In the genomic region with DNA sequence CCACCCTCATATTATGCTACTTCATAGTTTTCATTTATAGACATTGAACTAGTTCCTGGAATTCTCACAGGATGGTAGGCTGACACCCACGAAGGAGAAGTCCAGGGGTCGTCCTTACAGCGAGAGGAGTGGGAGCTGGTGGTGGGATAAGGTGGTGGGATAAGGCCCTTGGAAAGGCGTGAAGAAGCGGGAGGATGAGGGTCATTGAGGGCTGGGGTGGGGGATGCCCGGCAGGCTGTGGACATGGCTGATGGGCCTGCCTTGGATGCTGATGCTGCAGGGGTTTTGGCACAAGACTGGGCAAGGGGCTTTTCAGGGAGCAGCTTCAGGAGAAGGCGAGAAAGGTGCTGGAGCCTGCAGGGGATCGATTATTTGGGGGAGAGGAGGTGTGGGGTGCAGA, we compare ENCODE assay signal across 22 cellular contexts. TPM values are rescaled to one million over a fixed set of nuclear protein-coding genes. Genes with fewer than 3 reads are reported as not detected.
DNase-seq lines count a peak whose midpoint lies in the region; ATAC-seq, FAIRE-seq and TF ChIP-seq lines count a peak whose summit lies in the region.
"Had no signal": no experiment of that assay in that cellular context is flagged by ENCODE, and none has a peak within 500 bp of the region (broad histone marks: within the 10 kb centered on the region; RNA-seq: fewer than 3 reads in every experiment).

No MANE protein-coding gene starts in this region.

- no peak overlapping the region for H4K8ac ChIP-seq in neuronal stem cell (ENCODE audit: low read depth, low read length)

- no peak overlapping the region for H3K9ac ChIP-seq in astrocyte (ENCODE audit: low read length)
- H3K9ac ChIP-seq in neuronal stem cell (ENCODE audit: low read depth, low read length, poor library complexity), result no peak overlapping the region

- no peak for DNase-seq in astrocyte (ENCODE audit: low read depth)
- DNase-seq in endothelial cell (ENCODE audit: low spot score), result no peak
- DNase-seq in neuronal stem cell (ENCODE audit: low spot score), result no peak
- DNase-seq in spleen, result peak; percentile 44
- DNase-seq in thyroid gland, result no peak
- no peak for DNase-seq in C1 segment of cervical spinal cord (lab: John Stamatoyannopoulos, UW)
- DNase-seq: ACHN; BE2C; Caco-2; CD4-positive, alpha-beta T cell; HCEC 1CT; HFFc6 had no signal

- peaks cover 10% of the 10 kb centered on the region for H3K79me1 ChIP-seq in neuronal stem cell (ENCODE audit: low read depth, low read length)

- H3K4me1 ChIP-seq in astrocyte (ENCODE audit: insufficient read depth, low read length) (no peaks in the 10 kb centered on the region), neuronal stem cell (ENCODE audit: control insufficient read depth in 2 of 2, insufficient read depth in 1 of 2, low read depth in 1 of 2, low read length in 2 of 2) (peaks cover 0 to 7% of the 10 kb centered on the region in 2 donors), spleen (peaks cover 0 to 30% (median 9%) of the 10 kb centered on the region in 6 donors), thyroid gland (peaks cover 0 to 13% of the 10 kb centered on the region in 2 donors)
- H3K4me1 ChIP-seq: BE2C had no signal

- no peak overlapping the region for H3K4ac ChIP-seq in neuronal stem cell (ENCODE audit: low read length)

- peaks cover 14% of the 10 kb centered on the region for H3K36me3 Mint-ChIP-seq in astrocyte (ENCODE audit: low read depth, unreplicated experiment)
- peaks cover 8% of the 10 kb centered on the region for H3K36me3 Mint-ChIP-seq in endothelial cell (ENCODE audit: low read depth, unreplicated experiment)

- TF ChIP-seq CTCF in astrocyte (IDR thresholded peaks at IDR 0.05; ENCODE audit: insufficient read depth, low read depth, low read length) (no peak), endothelial cell (IDR thresholded peaks at IDR 0.05; ENCODE audit: unreplicated experiment) (no peak), spleen (IDR thresholded peaks at IDR 0.05 in 8 of 11, conservative IDR thresholded peaks at IDR 0.05 in 3 of 11) (no peak), thyroid gland (IDR thresholded peaks at IDR 0.05) (no peak)

- no peak overlapping the region for H2BK12ac ChIP-seq in neuronal stem cell (ENCODE audit: low read length)

- H3K27ac ChIP-seq in astrocyte (ENCODE audit: low read depth, low read length) (no peak overlapping the region), neuronal stem cell (replicated peaks; ENCODE audit: low read length) (no peak overlapping the region), spleen (no peak overlapping the region), thyroid gland (no peak overlapping the region)
- H3K27ac ChIP-seq: C4-2B had no signal

- H3K36me3 ChIP-seq in astrocyte (ENCODE audit: insufficient read depth, low read length) (no peaks in the 10 kb centered on the region), neuronal stem cell (replicated peaks in 1 of 2; ENCODE audit: control insufficient read depth in 2 of 2, insufficient read depth in 2 of 2, low read length in 2 of 2) (peaks cover 5 to 9% of the 10 kb centered on the region in 2 donors), spleen (no peaks in the 10 kb centered on the region), thyroid gland (no peaks in the 10 kb centered on the region)

- H2BK120ac ChIP-seq in neuronal stem cell (ENCODE audit: low read depth, low read length), result no peak overlapping the region

- H3K4me3 ChIP-seq in astrocyte (ENCODE audit: insufficient read depth, low read depth, low read length), result no peak overlapping the region
- no peak overlapping the region for H3K4me3 ChIP-seq in neuronal stem cell (ENCODE audit: low read length in 2 of 2)
- H3K4me3 ChIP-seq in spleen, result no peak overlapping the region
- H3K4me3 ChIP-seq in thyroid gland (replicated peaks in 1 of 3), result no peak overlapping the region
- H3K4me3 ChIP-seq: GM23338 had no signal

- no peak overlapping the region for H2AFZ ChIP-seq in astrocyte (ENCODE audit: low read depth, low read length)
- no peak overlapping the region for H2AFZ ChIP-seq in neuronal stem cell (ENCODE audit: low read length)
- H2AFZ ChIP-seq: GM23338 had no signal

- TF ChIP-seq POLR2A in spleen (IDR thresholded peaks at IDR 0.05) (no peak), thyroid gland (IDR thresholded peaks at IDR 0.05) (no peak)

- H3K4me1 Mint-ChIP-seq in astrocyte (ENCODE audit: low read depth, unreplicated experiment), result peaks cover 19% of the 10 kb centered on the region
- H3K4me1 Mint-ChIP-seq in endothelial cell (ENCODE audit: unreplicated experiment), result peaks cover 58% of the 10 kb centered on the region
- H3K4me1 Mint-ChIP-seq: IgD-negative memory B cell had no signal

- H2AK5ac ChIP-seq in neuronal stem cell (ENCODE audit: low read depth, low read length), result no peak overlapping the region

- H3K27me3 ChIP-seq in astrocyte (ENCODE audit: insufficient read depth, low read length) (peaks cover 2% of the 10 kb centered on the region), neuronal stem cell (ENCODE audit: control insufficient read depth in 3 of 3, insufficient read depth in 3 of 3, low read depth in 1 of 3, low read length in 3 of 3) (no peaks in the 10 kb centered on the region), spleen (replicated peaks in 1 of 7) (peaks cover 0 to 32% (median 0%) of the 10 kb centered on the region in 7 donors), thyroid gland (no peaks in the 10 kb centered on the region)
- H3K27me3 ChIP-seq: BE2C had no signal

- H3K23ac ChIP-seq in neuronal stem cell (ENCODE audit: low read depth, low read length, poor library complexity), result no peak overlapping the region

- no peak overlapping the region for H3K4me2 ChIP-seq in astrocyte (ENCODE audit: low read length)
- H3K4me2 ChIP-seq in neuronal stem cell (ENCODE audit: insufficient read depth, low read length, poor library complexity, severe bottlenecking), result no peak overlapping the region
- H3K4me2 ChIP-seq: GM23338 had no signal

- H3K9me3 ChIP-seq in astrocyte (ENCODE audit: insufficient read depth, low read depth, low read length), result no peaks in the 10 kb centered on the region
- peaks cover 4 to 6% of the 10 kb centered on the region in 2 donors for H3K9me3 ChIP-seq in neuronal stem cell (replicated peaks in 1 of 2; ENCODE audit: control insufficient read depth in 2 of 2, insufficient read depth in 1 of 2, low read depth in 1 of 2, low read length in 2 of 2)
- H3K9me3 ChIP-seq in spleen, result no peaks in the 10 kb centered on the region
- H3K9me3 ChIP-seq in thyroid gland, result no peaks in the 10 kb centered on the region
- H3K9me3 ChIP-seq: BE2C, Caco-2 had no signal

- H3K27ac Mint-ChIP-seq in astrocyte (ENCODE audit: unreplicated experiment) (peak overlapping the region; percentile 44), endothelial cell (ENCODE audit: unreplicated experiment) (peak overlapping the region; percentile 59)
- H3K27ac Mint-ChIP-seq: CD4-positive, alpha-beta T cell; HFFc6 had no signal

- H3K4me3 Mint-ChIP-seq in astrocyte (ENCODE audit: unreplicated experiment) (no peak overlapping the region), endothelial cell (ENCODE audit: unreplicated experiment) (peak overlapping the region; percentile 45)
- H3K4me3 Mint-ChIP-seq: CD4-positive, alpha-beta T cell; GM23338; HFFc6; IgD-negative memory B cell had no signal

- H2BK5ac ChIP-seq in neuronal stem cell (ENCODE audit: low read length), result no peak overlapping the region

- peaks cover 2% of the 10 kb centered on the region for H3K27me3 Mint-ChIP-seq in astrocyte (ENCODE audit: low read depth, unreplicated experiment)
- peaks cover 2% of the 10 kb centered on the region for H3K27me3 Mint-ChIP-seq in endothelial cell (ENCODE audit: unreplicated experiment)

- WGBS in neuronal stem cell (ENCODE audit: extremely low coverage in 2 of 2, insufficient read length in 2 of 2, insufficient replicate concordance in 1 of 2), 2 donors, result no CpG with 5 or more reads among the region's 8 CpGs
- 78 to 89% (median 82%) methylated on average over 8 of the region's 8 CpGs for WGBS in spleen, 5 donors
- WGBS in thyroid gland, 2 donors, result 89 to 90% methylated on average over 8 of the region's 8 CpGs

- H4K91ac ChIP-seq in neuronal stem cell (ENCODE audit: low read depth, low read length, poor library complexity), result no peak overlapping the region

- H2BK15ac ChIP-seq in neuronal stem cell (ENCODE audit: low read length), result no peak overlapping the region

- no peak overlapping the region for H3K14ac ChIP-seq in neuronal stem cell (ENCODE audit: low read length)

- H3K79me2 ChIP-seq in astrocyte (ENCODE audit: insufficient read depth, low read length), result no peaks in the 10 kb centered on the region

- FAIRE-seq in astrocyte (lab: Jason Lieb, UNC), result no peak
- FAIRE-seq: A204.1, D721Med, G401.6, GM12891, H54, HepG2 had no signal

- peaks cover 14% of the 10 kb centered on the region for H4K20me1 ChIP-seq in astrocyte (ENCODE audit: insufficient read depth, low read length)

- no peak for ATAC-seq in GM21381 (IDR thresholded peaks at IDR 0.05; ENCODE audit: unreplicated experiment)
- ATAC-seq: HepG2 had no signal

- intact Hi-C loops in spleen (cut with DNase I; ENCODE audit: low total_unique reads), result no loop called here
- intact Hi-C loops in thyroid gland (cut with DNase I), result no loop called here

- H3K9me3 Mint-ChIP-seq in astrocyte (ENCODE audit: unreplicated experiment) (no peaks in the 10 kb centered on the region), endothelial cell (ENCODE audit: unreplicated experiment) (no peaks in the 10 kb centered on the region)
- H3K9me3 Mint-ChIP-seq: CD4-positive, alpha-beta T cell; GM23338; HFFc6 had no signal

- H3K18ac ChIP-seq in neuronal stem cell (ENCODE audit: low read length), result peak overlapping the region; percentile 32

RNA-seq across cellular contexts. Expression of gene DAB2IP, which starts 9.4 kb away (rescaled TPM):
- 41.4 and 41.7 TPM in 2 replicates for total RNA-seq in astrocyte
- 104 TPM for total RNA-seq in endothelial cell (ENCODE audit: unreplicated experiment)
- 28.9 TPM for polyA plus RNA-seq in neuronal stem cell (2013, experiment 1 of 2)
- polyA plus RNA-seq in neuronal stem cell (2013, experiment 2 of 2), result 29.1 TPM
- total RNA-seq in spleen, result 10 to 100 TPM; 34.1 to 83.0 (median 48.5) TPM
- polyA plus RNA-seq in spleen, result 10 to 100 TPM in 1 of 3 donors, 1 to 10 TPM in 2; 5.0 to 24.2 (median 6.0) TPM
- 10 to 100 TPM; 26.0 to 48.5 (median 38.2) TPM for total RNA-seq in thyroid gland
- polyA plus RNA-seq: IgD-negative memory B cell had no signal
